ENCODE assay signal across 11 cellular contexts in the genomic region with DNA sequence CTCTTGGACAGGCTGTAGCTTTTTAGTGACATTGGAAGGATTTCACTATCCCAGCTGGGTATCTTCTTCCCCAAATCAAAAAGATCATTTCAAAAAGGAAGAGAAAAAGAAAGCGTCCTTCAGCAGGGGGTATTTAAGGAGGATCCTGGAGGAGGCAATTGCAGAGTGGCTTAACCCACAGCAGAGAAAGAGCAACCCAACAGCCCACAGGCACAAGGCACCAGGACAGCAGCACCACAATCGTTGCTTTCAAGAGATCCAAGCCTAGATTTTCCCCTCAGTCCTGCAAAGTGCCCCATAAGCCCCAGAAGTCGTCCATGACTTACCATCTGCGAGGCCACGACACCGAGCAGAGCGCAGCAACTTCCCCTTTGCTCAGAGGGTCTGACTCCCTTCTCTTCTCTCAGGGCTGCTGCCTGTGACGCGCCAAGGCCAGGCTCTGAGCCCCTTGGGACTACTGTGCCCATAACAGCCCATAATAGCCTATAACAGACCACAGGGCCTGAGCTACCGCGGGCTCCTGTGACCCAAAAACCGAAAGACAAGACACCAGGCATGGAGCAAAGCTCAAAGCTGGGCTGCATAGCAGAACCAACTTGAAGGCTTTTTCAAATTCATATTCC. TPM values are rescaled to one million over a fixed set of nuclear protein-coding genes. Genes with fewer than 3 reads are reported as not detected.
DNase-seq lines count a peak whose midpoint lies in the region; ATAC-seq lines count a peak whose summit lies in the region.
"Had no signal": no experiment of that assay in that cellular context is flagged by ENCODE, and none has a peak within 500 bp of the region (broad histone marks: within the 10 kb centered on the region; RNA-seq: fewer than 3 reads in every experiment).

No MANE protein-coding gene starts in this region.

- peaks cover 9% of the 10 kb centered on the region for H3K36me3 Mint-ChIP-seq in IgD-negative memory B cell
- H3K36me3 Mint-ChIP-seq: naive thymus-derived CD8-positive, alpha-beta T cell had no signal

- ATAC-seq in GM18520 (IDR thresholded peaks at IDR 0.05; ENCODE audit: unreplicated experiment) = peak; percentile 66
- peak; percentile 75 for ATAC-seq in GM21786 (IDR thresholded peaks at IDR 0.05; ENCODE audit: unreplicated experiment)

- DNase-seq in medulla oblongata (ENCODE audit: extremely low spot score) (peak; percentile 48), SHP77 (lab: John Stamatoyannopoulos, UW) (no peak), DMS 273 (lab: John Stamatoyannopoulos, UW; ENCODE audit: unreplicated experiment) (no peak), DMS114 treated with DMSO at 0.1 percent for 48 hours (lab: John Stamatoyannopoulos, UW; ENCODE audit: unreplicated experiment) (no peak)
- DNase-seq in stimulated activated CD4-positive, alpha-beta T cell treated with anti-CD3 and anti-CD28 coated beads, Interleukin-1b, Interleukin-23, amount 100 ng/mL, for 48 hours = no peak
- DNase-seq: effector CD8-positive, alpha-beta T cell; T-helper 9 cell had no signal

- H3K9me3 Mint-ChIP-seq in IgD-negative memory B cell = no peaks in the 10 kb centered on the region
- H3K9me3 Mint-ChIP-seq: naive thymus-derived CD8-positive, alpha-beta T cell had no signal

- H3K4me3 Mint-ChIP-seq in IgD-negative memory B cell = peak overlapping the region; percentile 84 to 99 (median 97)

- peaks cover 52 to 67% (median 64%) of the 10 kb centered on the region in 3 donors for H3K4me1 Mint-ChIP-seq in IgD-negative memory B cell

- H3K27me3 Mint-ChIP-seq in IgD-negative memory B cell = peaks cover 2% of the 10 kb centered on the region
- H3K27me3 Mint-ChIP-seq: naive thymus-derived CD8-positive, alpha-beta T cell had no signal

- peak overlapping the region; percentile 94 to 99 (median 96) for H3K27ac Mint-ChIP-seq in IgD-negative memory B cell

RNA-seq across cellular contexts. Expression of gene PIK3AP1, which starts 19.7 kb away (rescaled TPM):
- 174 TPM for polyA plus RNA-seq in IgD-negative memory B cell
